ENCODE assay signal across 13 cellular contexts in the genomic region with DNA sequence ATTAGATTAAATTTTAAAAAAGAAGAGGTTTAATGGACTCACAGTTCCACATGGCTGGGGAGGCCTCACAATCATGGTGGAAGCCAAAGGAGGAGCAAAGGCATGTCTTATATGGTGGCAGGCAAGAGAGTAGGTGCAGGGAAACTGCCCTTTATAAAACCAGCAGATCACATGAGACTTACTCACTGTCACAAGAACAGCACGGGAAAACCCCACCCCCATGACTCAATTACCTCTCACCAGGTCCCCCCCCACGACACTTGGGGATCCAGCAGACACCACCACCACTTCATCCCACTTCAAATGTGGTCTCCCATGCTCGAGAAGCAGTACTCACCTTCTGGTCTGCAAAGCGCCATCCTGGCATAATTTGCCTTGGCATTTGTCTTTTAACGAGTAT. TPM values are rescaled to one million over a fixed set of nuclear protein-coding genes. Genes with fewer than 3 reads are reported as not detected.
DNase-seq lines count a peak whose midpoint lies in the region; TF ChIP-seq lines count a peak whose summit lies in the region.
"Had no signal": no experiment of that assay in that cellular context is flagged by ENCODE, and none has a peak within 500 bp of the region (broad histone marks: within the 10 kb centered on the region; RNA-seq: fewer than 3 reads in every experiment).

No MANE protein-coding gene starts in this region.

- H3K36me3 Mint-ChIP-seq in activated naive CD4-positive, alpha-beta T cell treated with anti-CD3 and anti-CD28 coated beads, Interleukin-2, amount 10 ng/mL, durations not matched to agents 7 days and 5 days = peaks cover 10% of the 10 kb centered on the region
- H3K36me3 Mint-ChIP-seq: neural progenitor cell had no signal

- no peaks in the 10 kb centered on the region for H3K27me3 Mint-ChIP-seq in activated naive CD4-positive, alpha-beta T cell treated with anti-CD3 and anti-CD28 coated beads, Interleukin-2, amount 10 ng/mL, durations not matched to agents 7 days and 5 days
- H3K27me3 Mint-ChIP-seq: CD4-positive, alpha-beta T cell had no signal

- no peaks in the 10 kb centered on the region for H3K4me1 Mint-ChIP-seq in activated naive CD4-positive, alpha-beta T cell treated with anti-CD3 and anti-CD28 coated beads, Interleukin-2, amount 10 ng/mL, durations not matched to agents 7 days and 5 days
- H3K4me1 Mint-ChIP-seq: neural progenitor cell had no signal

- H3K27ac Mint-ChIP-seq in activated naive CD4-positive, alpha-beta T cell treated with anti-CD3 and anti-CD28 coated beads, Interleukin-2, amount 10 ng/mL, durations not matched to agents 7 days and 5 days = no peak overlapping the region
- H3K27ac Mint-ChIP-seq: CD4-positive, alpha-beta T cell; neural progenitor cell had no signal

- peak; percentile 36 for DNase-seq in activated naive CD4-positive, alpha-beta T cell treated with Interleukin-2 at 50 U/mL for 16 hours
- DNase-seq in activated naive CD4-positive, alpha-beta T cell treated with anti-CD3 and anti-CD28 coated beads, Interleukin-2, amount 10 ng/mL, durations not matched to agents 7 days and 5 days = no peak
- DNase-seq in fibroblast of mammary gland (ENCODE audit: low read depth) (peak; percentile 59), DMS153 treated with DMSO at 0.1 percent for 48 hours (lab: John Stamatoyannopoulos, UW; ENCODE audit: unreplicated experiment) (no peak), NCI-H446 treated with DMSO at 0.1 percent for 48 hours (lab: John Stamatoyannopoulos, UW) (no peak), testis (no peak)
- DNase-seq in stimulated activated CD8-positive, alpha-beta memory T cell treated with anti-CD3 and anti-CD28 coated beads, Interleukin-7, amount 100 ng/mL, for 24 hours (ENCODE audit: low read depth) = peak; percentile 7
- DNase-seq: kidney had no signal

- no peak for TF ChIP-seq POLR2A in testis (IDR thresholded peaks at IDR 0.05)

- CTCF ChIA-PET in activated naive CD4-positive, alpha-beta T cell treated with anti-CD3 and anti-CD28 coated beads, Interleukin-2, amount 10 ng/mL, durations not matched to agents 7 days and 5 days (lab: Charles Lee) = interaction anchor here (0.7 to 2.7 kb wide), 19 partner anchors 9 to 775 kb away, joined by 3 to 40 read pairs (median 7); partner anchors contain the start of gene MTFR2

- intact Hi-C loops in testis (cut with DNase I; ENCODE audit: low total_unique reads) = loop anchor here (10.0 kb wide), 1 partner anchor 691 kb away; no protein-coding TSS in a partner anchor

- no peaks in the 10 kb centered on the region for H4K20me1 ChIP-seq in SU-DHL-6 (ENCODE audit: low read depth, low read length)

- no peaks in the 10 kb centered on the region for H3K9me2 ChIP-seq in SU-DHL-6 (replicated peaks; ENCODE audit: insufficient read depth, low read length)

- no peak overlapping the region for H3K27ac ChIP-seq in SU-DHL-6 (ENCODE audit: low read depth, low read length)
- H3K27ac ChIP-seq in testis = no peak overlapping the region
- H3K27ac ChIP-seq: HL-60, neural progenitor cell, suprapubic skin had no signal

- 69% methylated on average over 5 of the region's 5 CpGs for WGBS in testis, 2 donors

- H3K4me1 ChIP-seq in testis = peaks cover 9% of the 10 kb centered on the region
- H3K4me1 ChIP-seq: neural progenitor cell had no signal

- H3K9me3 ChIP-seq in SU-DHL-6 (ENCODE audit: insufficient read depth, low read length) (no peaks in the 10 kb centered on the region), testis (no peaks in the 10 kb centered on the region)
- H3K9me3 ChIP-seq: suprapubic skin had no signal

- H2AFZ ChIP-seq in SU-DHL-6 (ENCODE audit: low read depth, low read length, severe bottlenecking) = peak overlapping the region; percentile 64
- H2AFZ ChIP-seq: neural progenitor cell had no signal

- H3K9me3 Mint-ChIP-seq in activated naive CD4-positive, alpha-beta T cell treated with anti-CD3 and anti-CD28 coated beads, Interleukin-2, amount 10 ng/mL, durations not matched to agents 7 days and 5 days = no peaks in the 10 kb centered on the region
- H3K9me3 Mint-ChIP-seq: CD4-positive, alpha-beta T cell had no signal

- no peak overlapping the region for H3K4me3 Mint-ChIP-seq in activated naive CD4-positive, alpha-beta T cell treated with anti-CD3 and anti-CD28 coated beads, Interleukin-2, amount 10 ng/mL, durations not matched to agents 7 days and 5 days
- H3K4me3 Mint-ChIP-seq: neural progenitor cell had no signal

- H3K9ac ChIP-seq in SU-DHL-6 (ENCODE audit: low read length) = no peak overlapping the region
- H3K9ac ChIP-seq: neural progenitor cell had no signal

- TF ChIP-seq CTCF in SU-DHL-6 (IDR thresholded peaks at IDR 0.05; ENCODE audit: insufficient read depth, low read length, poor library complexity, severe bottlenecking) (no peak), fibroblast of mammary gland (conservative IDR thresholded peaks at IDR 0.05; ENCODE audit: control insufficient read depth, insufficient read depth, low read depth, low read length) (no peak), testis (IDR thresholded peaks at IDR 0.05) (no peak)

- H3K4me3 ChIP-seq in SU-DHL-6 (ENCODE audit: insufficient read depth, low read length, poor library complexity, severe bottlenecking) = no peak overlapping the region
- H3K4me3 ChIP-seq in fibroblast of mammary gland (ENCODE audit: control insufficient read depth, low read depth, low read length) = no peak overlapping the region
- H3K4me3 ChIP-seq in testis = no peak overlapping the region
- H3K4me3 ChIP-seq: neural progenitor cell, suprapubic skin had no signal

- H3K36me3 ChIP-seq in SU-DHL-6 (ENCODE audit: low read length) (0 out of 2 replicates have a peak, but pooled peaks cover under 1% of the 10 kb centered on the region), testis (ENCODE audit: low read depth, missing control alignments) (no peaks in the 10 kb centered on the region)
- H3K36me3 ChIP-seq: neural progenitor cell, suprapubic skin had no signal

- H3K4me2 ChIP-seq in SU-DHL-6 (ENCODE audit: low read depth, low read length, poor library complexity, severe bottlenecking) = no peak overlapping the region
- H3K4me2 ChIP-seq: neural progenitor cell had no signal

- H3K27me3 ChIP-seq in SU-DHL-6 (ENCODE audit: low read length) (no peaks in the 10 kb centered on the region), testis (no peaks in the 10 kb centered on the region)
- H3K27me3 ChIP-seq: neural progenitor cell, suprapubic skin had no signal

- no peaks in the 10 kb centered on the region for H3K79me2 ChIP-seq in SU-DHL-6 (ENCODE audit: insufficient read depth, low read length)

- H3F3A ChIP-seq in SU-DHL-6 (ENCODE audit: insufficient read depth) = no peaks in the 10 kb centered on the region

RNA-seq across cellular contexts. Expression of gene MTFR2, which starts 24.6 kb away (rescaled TPM):
- 1 to 10 TPM; 8.3 to 8.8 TPM for total RNA-seq in testis
- 21.1 TPM for polyA plus RNA-seq in testis (ENCODE audit: insufficient read depth, low read depth, low replicate concordance)

Comparison
In these comparisons a context has a peak if more than half of its experiments do, and no peak if none do; other contexts are left out.
1. DNase-seq: peak in activated naive CD4-positive, alpha-beta T cell treated with Interleukin-2 at 50 U/mL for 16 hours (single experiment), fibroblast of mammary gland (single experiment) and stimulated activated CD8-positive, alpha-beta memory T cell treated with anti-CD3 and anti-CD28 coated beads, Interleukin-7, amount 100 ng/mL, for 24 hours (single experiment); none in activated naive CD4-positive, alpha-beta T cell treated with anti-CD3 and anti-CD28 coated beads, Interleukin-2, amount 10 ng/mL, durations not matched to agents 7 days and 5 days (single experiment), DMS153 treated with DMSO at 0.1 percent for 48 hours (single experiment), NCI-H446 treated with DMSO at 0.1 percent for 48 hours (single experiment) and testis (single experiment).